In the genomic region with DNA sequence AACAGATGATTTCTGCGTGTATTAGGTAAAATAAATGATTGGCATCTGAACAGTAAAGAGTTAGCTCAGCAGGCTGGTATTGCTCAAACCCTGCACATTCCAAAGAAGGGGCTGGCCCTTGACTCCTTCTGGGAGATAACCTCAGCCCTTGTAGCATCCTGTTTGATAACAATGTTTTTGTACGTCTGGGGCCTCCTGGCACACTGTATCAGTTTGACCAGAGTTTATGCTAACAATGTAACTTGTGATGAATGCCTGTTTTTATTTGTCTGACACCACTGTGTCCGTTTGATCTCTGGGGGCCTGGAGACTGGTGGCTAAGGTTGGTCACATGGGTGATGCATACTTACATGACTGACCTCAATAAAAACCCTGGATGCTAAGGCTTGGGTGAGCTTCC, we compare ENCODE assay signal across 1 cellular context.
TF ChIP-seq lines count a peak whose summit lies in the region.

No MANE protein-coding gene starts in this region.

TF ChIP-seq in HepG2, 621 proteins besides CTCF, POLR2A, EP300 and RAD21 (continued from another document and continues in another):
- TF ChIP-seq, protein P1, sequence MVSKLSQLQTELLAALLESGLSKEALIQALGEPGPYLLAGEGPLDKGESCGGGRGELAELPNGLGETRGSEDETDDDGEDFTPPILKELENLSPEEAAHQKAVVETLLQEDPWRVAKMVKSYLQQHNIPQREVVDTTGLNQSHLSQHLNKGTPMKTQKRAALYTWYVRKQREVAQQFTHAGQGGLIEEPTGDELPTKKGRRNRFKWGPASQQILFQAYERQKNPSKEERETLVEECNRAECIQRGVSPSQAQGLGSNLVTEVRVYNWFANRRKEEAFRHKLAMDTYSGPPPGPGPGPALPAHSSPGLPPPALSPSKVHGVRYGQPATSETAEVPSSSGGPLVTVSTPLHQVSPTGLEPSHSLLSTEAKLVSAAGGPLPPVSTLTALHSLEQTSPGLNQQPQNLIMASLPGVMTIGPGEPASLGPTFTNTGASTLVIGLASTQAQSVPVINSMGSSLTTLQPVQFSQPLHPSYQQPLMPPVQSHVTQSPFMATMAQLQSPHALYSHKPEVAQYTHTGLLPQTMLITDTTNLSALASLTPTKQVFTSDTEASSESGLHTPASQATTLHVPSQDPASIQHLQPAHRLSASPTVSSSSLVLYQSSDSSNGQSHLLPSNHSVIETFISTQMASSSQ (IDR thresholded peaks at IDR 0.05; ENCODE audit: low read depth) = 0 out of 2 replicates have a peak, but pooled peaks have one; percentile 30
- TF ChIP-seq, protein P1 (CRISPR knock-in tag; IDR thresholded peaks at IDR 0.05; ENCODE audit: borderline replicate concordance) = no peak
- TF ChIP-seq NFIC (IDR thresholded peaks at IDR 0.05; ENCODE audit: low read length) = no peak
- no peak for TF ChIP-seq ZNF160 (CRISPR knock-in tag; IDR thresholded peaks at IDR 0.05)
- TF ChIP-seq ZNF264 (CRISPR knock-in tag; IDR thresholded peaks at IDR 0.05) = no peak
- TF ChIP-seq, protein P2, sequence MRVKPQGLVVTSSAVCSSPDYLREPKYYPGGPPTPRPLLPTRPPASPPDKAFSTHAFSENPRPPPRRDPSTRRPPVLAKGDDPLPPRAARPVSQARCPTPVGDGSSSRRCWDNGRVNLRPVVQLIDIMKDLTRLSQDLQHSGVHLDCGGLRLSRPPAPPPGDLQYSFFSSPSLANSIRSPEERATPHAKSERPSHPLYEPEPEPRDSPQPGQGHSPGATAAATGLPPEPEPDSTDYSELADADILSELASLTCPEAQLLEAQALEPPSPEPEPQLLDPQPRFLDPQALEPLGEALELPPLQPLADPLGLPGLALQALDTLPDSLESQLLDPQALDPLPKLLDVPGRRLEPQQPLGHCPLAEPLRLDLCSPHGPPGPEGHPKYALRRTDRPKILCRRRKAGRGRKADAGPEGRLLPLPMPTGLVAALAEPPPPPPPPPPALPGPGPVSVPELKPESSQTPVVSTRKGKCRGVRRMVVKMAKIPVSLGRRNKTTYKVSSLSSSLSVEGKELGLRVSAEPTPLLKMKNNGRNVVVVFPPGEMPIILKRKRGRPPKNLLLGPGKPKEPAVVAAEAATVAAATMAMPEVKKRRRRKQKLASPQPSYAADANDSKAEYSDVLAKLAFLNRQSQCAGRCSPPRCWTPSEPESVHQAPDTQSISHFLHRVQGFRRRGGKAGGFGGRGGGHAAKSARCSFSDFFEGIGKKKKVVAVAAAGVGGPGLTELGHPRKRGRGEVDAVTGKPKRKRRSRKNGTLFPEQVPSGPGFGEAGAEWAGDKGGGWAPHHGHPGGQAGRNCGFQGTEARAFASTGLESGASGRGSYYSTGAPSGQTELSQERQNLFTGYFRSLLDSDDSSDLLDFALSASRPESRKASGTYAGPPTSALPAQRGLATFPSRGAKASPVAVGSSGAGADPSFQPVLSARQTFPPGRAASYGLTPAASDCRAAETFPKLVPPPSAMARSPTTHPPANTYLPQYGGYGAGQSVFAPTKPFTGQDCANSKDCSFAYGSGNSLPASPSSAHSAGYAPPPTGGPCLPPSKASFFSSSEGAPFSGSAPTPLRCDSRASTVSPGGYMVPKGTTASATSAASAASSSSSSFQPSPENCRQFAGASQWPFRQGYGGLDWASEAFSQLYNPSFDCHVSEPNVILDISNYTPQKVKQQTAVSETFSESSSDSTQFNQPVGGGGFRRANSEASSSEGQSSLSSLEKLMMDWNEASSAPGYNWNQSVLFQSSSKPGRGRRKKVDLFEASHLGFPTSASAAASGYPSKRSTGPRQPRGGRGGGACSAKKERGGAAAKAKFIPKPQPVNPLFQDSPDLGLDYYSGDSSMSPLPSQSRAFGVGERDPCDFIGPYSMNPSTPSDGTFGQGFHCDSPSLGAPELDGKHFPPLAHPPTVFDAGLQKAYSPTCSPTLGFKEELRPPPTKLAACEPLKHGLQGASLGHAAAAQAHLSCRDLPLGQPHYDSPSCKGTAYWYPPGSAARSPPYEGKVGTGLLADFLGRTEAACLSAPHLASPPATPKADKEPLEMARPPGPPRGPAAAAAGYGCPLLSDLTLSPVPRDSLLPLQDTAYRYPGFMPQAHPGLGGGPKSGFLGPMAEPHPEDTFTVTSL (CRISPR knock-in tag; IDR thresholded peaks at IDR 0.05; ENCODE audit: borderline replicate concordance) = no peak
- TF ChIP-seq, protein P3, sequence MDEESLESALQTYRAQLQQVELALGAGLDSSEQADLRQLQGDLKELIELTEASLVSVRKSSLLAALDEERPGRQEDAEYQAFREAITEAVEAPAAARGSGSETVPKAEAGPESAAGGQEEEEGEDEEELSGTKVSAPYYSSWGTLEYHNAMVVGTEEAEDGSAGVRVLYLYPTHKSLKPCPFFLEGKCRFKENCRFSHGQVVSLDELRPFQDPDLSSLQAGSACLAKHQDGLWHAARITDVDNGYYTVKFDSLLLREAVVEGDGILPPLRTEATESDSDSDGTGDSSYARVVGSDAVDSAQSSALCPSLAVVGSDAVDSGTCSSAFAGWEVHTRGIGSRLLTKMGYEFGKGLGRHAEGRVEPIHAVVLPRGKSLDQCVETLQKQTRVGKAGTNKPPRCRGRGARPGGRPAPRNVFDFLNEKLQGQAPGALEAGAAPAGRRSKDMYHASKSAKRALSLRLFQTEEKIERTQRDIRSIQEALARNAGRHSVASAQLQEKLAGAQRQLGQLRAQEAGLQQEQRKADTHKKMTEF (CRISPR knock-in tag; IDR thresholded peaks at IDR 0.05) = peak; percentile 62
- no peak for TF ChIP-seq NFKBIZ (CRISPR knock-in tag; IDR thresholded peaks at IDR 0.05)
- TF ChIP-seq ZNF556 (CRISPR knock-in tag; IDR thresholded peaks at IDR 0.05; ENCODE audit: borderline replicate concordance) = no peak
- TF ChIP-seq EZH2 (conservative IDR thresholded peaks at IDR 0.05; ENCODE audit: low read depth, low read length) = no peak
- TF ChIP-seq SRF (IDR thresholded peaks at IDR 0.05; ENCODE audit: low read depth, low read length) = no peak
- no peak for TF ChIP-seq PAF1 (CRISPR knock-in tag; IDR thresholded peaks at IDR 0.05)
- TF ChIP-seq, protein P4, sequence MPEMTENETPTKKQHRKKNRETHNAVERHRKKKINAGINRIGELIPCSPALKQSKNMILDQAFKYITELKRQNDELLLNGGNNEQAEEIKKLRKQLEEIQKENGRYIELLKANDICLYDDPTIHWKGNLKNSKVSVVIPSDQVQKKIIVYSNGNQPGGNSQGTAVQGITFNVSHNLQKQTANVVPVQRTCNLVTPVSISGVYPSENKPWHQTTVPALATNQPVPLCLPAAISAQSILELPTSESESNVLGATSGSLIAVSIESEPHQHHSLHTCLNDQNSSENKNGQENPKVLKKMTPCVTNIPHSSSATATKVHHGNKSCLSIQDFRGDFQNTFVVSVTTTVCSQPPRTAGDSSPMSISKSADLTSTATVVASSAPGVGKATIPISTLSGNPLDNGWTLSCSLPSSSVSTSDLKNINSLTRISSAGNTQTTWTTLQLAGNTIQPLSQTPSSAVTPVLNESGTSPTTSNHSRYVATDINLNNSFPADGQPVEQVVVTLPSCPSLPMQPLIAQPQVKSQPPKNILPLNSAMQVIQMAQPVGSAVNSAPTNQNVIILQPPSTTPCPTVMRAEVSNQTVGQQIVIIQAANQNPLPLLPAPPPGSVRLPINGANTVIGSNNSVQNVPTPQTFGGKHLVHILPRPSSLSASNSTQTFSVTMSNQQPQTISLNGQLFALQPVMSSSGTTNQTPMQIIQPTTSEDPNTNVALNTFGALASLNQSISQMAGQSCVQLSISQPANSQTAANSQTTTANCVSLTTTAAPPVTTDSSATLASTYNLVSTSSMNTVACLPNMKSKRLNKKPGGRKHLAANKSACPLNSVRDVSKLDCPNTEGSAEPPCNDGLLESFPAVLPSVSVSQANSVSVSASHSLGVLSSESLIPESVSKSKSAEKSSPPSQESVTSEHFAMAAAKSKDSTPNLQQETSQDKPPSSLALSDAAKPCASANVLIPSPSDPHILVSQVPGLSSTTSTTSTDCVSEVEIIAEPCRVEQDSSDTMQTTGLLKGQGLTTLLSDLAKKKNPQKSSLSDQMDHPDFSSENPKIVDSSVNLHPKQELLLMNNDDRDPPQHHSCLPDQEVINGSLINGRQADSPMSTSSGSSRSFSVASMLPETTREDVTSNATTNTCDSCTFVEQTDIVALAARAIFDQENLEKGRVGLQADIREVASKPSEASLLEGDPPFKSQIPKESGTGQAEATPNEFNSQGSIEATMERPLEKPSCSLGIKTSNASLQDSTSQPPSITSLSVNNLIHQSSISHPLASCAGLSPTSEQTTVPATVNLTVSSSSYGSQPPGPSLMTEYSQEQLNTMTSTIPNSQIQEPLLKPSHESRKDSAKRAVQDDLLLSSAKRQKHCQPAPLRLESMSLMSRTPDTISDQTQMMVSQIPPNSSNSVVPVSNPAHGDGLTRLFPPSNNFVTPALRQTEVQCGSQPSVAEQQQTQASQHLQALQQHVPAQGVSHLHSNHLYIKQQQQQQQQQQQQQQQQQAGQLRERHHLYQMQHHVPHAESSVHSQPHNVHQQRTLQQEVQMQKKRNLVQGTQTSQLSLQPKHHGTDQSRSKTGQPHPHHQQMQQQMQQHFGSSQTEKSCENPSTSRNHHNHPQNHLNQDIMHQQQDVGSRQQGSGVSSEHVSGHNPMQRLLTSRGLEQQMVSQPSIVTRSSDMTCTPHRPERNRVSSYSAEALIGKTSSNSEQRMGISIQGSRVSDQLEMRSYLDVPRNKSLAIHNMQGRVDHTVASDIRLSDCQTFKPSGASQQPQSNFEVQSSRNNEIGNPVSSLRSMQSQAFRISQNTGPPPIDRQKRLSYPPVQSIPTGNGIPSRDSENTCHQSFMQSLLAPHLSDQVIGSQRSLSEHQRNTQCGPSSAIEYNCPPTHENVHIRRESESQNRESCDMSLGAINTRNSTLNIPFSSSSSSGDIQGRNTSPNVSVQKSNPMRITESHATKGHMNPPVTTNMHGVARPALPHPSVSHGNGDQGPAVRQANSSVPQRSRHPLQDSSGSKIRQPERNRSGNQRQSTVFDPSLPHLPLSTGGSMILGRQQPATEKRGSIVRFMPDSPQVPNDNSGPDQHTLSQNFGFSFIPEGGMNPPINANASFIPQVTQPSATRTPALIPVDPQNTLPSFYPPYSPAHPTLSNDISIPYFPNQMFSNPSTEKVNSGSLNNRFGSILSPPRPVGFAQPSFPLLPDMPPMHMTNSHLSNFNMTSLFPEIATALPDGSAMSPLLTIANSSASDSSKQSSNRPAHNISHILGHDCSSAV (CRISPR knock-in tag; IDR thresholded peaks at IDR 0.05; ENCODE audit: borderline replicate concordance) = no peak
- TF ChIP-seq, protein P5, sequence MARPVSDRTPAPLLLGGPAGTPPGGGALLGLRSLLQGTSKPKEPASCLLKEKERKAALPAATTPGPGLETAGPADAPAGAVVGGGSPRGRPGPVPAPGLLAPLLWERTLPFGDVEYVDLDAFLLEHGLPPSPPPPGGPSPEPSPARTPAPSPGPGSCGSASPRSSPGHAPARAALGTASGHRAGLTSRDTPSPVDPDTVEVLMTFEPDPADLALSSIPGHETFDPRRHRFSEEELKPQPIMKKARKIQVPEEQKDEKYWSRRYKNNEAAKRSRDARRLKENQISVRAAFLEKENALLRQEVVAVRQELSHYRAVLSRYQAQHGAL (CRISPR knock-in tag; IDR thresholded peaks at IDR 0.05; ENCODE audit: not compliant biosample characterization) = no peak
- TF ChIP-seq KDM6A (CRISPR knock-in tag; IDR thresholded peaks at IDR 0.05; ENCODE audit: low read depth) = no peak
- no peak for TF ChIP-seq ZBTB42 (CRISPR knock-in tag; IDR thresholded peaks at IDR 0.05)
- TF ChIP-seq TBL1XR1 (IDR thresholded peaks at IDR 0.05; ENCODE audit: borderline replicate concordance, low read length, partially characterized antibody) = no peak
- no peak for TF ChIP-seq SMAD9 (CRISPR knock-in tag; IDR thresholded peaks at IDR 0.05)
- TF ChIP-seq NFYC (CRISPR knock-in tag; IDR thresholded peaks at IDR 0.05) = no peak
- TF ChIP-seq ZSCAN31 (CRISPR knock-in tag; IDR thresholded peaks at IDR 0.05; ENCODE audit: low read depth) = no peak
- TF ChIP-seq ZNF660 (CRISPR knock-in tag; IDR thresholded peaks at IDR 0.05; ENCODE audit: borderline replicate concordance, low read depth) = no peak
- no peak for TF ChIP-seq ZNF543 (CRISPR knock-in tag; IDR thresholded peaks at IDR 0.05)
- TF ChIP-seq, protein P6, sequence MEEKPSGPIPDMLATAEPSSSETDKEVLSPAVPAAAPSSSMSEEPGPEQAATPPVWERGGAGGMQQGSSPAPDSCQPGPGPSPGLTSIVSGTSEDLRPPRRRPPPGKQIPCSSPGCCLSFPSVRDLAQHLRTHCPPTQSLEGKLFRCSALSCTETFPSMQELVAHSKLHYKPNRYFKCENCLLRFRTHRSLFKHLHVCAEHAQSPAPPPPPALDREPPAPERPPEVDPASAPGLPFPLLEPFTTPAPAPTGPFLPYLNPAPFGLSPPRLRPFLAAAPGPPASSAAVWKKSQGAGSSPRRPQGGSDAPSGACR (CRISPR knock-in tag; IDR thresholded peaks at IDR 0.05) = no peak
- TF ChIP-seq, protein P7, sequence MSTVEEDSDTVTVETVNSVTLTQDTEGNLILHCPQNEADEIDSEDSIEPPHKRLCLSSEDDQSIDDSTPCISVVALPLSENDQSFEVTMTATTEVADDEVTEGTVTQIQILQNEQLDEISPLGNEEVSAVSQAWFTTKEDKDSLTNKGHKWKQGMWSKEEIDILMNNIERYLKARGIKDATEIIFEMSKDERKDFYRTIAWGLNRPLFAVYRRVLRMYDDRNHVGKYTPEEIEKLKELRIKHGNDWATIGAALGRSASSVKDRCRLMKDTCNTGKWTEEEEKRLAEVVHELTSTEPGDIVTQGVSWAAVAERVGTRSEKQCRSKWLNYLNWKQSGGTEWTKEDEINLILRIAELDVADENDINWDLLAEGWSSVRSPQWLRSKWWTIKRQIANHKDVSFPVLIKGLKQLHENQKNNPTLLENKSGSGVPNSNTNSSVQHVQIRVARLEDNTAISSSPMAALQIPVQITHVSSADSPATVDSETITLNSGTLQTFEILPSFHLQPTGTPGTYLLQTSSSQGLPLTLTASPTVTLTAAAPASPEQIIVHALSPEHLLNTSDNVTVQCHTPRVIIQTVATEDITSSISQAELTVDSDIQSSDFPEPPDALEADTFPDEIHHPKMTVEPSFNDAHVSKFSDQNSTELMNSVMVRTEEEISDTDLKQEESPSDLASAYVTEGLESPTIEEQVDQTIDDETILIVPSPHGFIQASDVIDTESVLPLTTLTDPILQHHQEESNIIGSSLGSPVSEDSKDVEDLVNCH (CRISPR knock-in tag; IDR thresholded peaks at IDR 0.05) = no peak
- TF ChIP-seq U2AF1 (optimal IDR thresholded peaks at IDR 0.05; ENCODE audit: low read depth, low read length) = no peak
- no peak for TF ChIP-seq SOX6 (IDR thresholded peaks at IDR 0.05)
- TF ChIP-seq SOX6 (CRISPR knock-in tag; IDR thresholded peaks at IDR 0.05) = peak; percentile 87
- TF ChIP-seq ZNF367 (CRISPR knock-in tag; IDR thresholded peaks at IDR 0.05; ENCODE audit: borderline replicate concordance) = no peak
- TF ChIP-seq, protein P8, sequence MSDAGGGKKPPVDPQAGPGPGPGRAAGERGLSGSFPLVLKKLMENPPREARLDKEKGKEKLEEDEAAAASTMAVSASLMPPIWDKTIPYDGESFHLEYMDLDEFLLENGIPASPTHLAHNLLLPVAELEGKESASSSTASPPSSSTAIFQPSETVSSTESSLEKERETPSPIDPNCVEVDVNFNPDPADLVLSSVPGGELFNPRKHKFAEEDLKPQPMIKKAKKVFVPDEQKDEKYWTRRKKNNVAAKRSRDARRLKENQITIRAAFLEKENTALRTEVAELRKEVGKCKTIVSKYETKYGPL (CRISPR knock-in tag; IDR thresholded peaks at IDR 0.05) = no peak
- no peak for TF ChIP-seq ZNF33B (CRISPR knock-in tag; IDR thresholded peaks at IDR 0.05)
- TF ChIP-seq NPAS2 (CRISPR knock-in tag; IDR thresholded peaks at IDR 0.05; ENCODE audit: borderline replicate concordance) = no peak
